ENCODE assay signal across 1 cellular context in genomic region chr3:16258177-16258576, GRCh38.
TF ChIP-seq lines count a peak whose summit lies in the region.

No MANE protein-coding gene starts in this region.

TF ChIP-seq in endothelial cell of umbilical vein, 7 proteins besides CTCF, POLR2A, EP300 and RAD21 (continued from another document):
- TF ChIP-seq MYC (IDR thresholded peaks at IDR 0.05; ENCODE audit: low read depth, low read length) (no peak), EZH2 (IDR thresholded peaks at IDR 0.05; ENCODE audit: borderline replicate concordance, low read depth, low read length, severe bottlenecking) (no peak), MAX (IDR thresholded peaks at IDR 0.05; ENCODE audit: insufficient read depth, insufficient read length) (no peak), FOS (IDR thresholded peaks at IDR 0.05; ENCODE audit: borderline replicate concordance, insufficient read depth, low read length) (no peak), GATA2 (IDR thresholded peaks at IDR 0.05; ENCODE audit: insufficient read depth, insufficient read length, low read depth, low read length) (no peak)
